15 cellular contexts compared by ENCODE assay signal in the genomic region with DNA sequence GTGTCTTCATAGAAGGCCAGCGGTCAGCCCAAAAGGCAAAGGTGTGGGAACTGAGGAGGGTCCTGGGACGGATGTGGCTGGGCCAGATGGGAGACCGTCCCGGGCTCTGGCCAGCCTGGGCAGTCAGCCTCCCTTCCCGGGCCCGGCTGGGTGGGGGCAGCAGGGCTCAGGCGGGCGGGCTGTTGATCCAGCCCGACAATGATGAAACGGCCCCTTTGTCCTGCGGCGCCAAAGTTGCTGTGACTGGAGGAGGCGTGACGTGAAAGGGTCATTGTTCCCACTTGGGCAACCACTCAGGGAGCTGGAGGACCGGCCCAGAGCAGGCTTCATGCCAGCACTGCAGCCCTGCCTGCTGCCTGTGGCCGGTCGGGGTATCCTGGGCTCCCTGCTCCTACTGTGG. TPM values are rescaled to one million over a fixed set of nuclear protein-coding genes. Genes with fewer than 3 reads are reported as not detected.
DNase-seq lines count a peak whose midpoint lies in the region; ATAC-seq and TF ChIP-seq lines count a peak whose summit lies in the region.
"Had no signal": no experiment of that assay in that cellular context is flagged by ENCODE, and none has a peak within 500 bp of the region (broad histone marks: within the 10 kb centered on the region; RNA-seq: fewer than 3 reads in every experiment).

No MANE protein-coding gene starts in this region.

- H3K27ac ChIP-seq in body of pancreas (peak overlapping the region in 3 of 4 donors; percentile 42 to 74 (median 70)), left ventricle myocardium inferior (replicated peaks) (peak overlapping the region; percentile 78)
- H3K27ac ChIP-seq: colonic mucosa had no signal

- DNase-seq in COLO829 (ENCODE audit: low spot score) (peak; percentile 98), body of pancreas (peak; percentile 67 to 82 (median 82)), left ventricle myocardium inferior (peak; percentile 81), posterior cingulate gyrus (peak; percentile 90 to 99 (median 96)), endothelial cell (ENCODE audit: low spot score) (no peak), NCI-H524 (lab: John Stamatoyannopoulos, UW) (no peak)
- DNase-seq: activated CD8-positive, alpha-beta memory T cell treated with anti-CD3 and anti-CD28 coated beads, Interleukin-2, amount 50 U/mL, for 4 hours; colonic mucosa; KBM-7; NCI-H524 treated with DMSO at 0.1 percent for 48 hours; T-helper 17 cell had no signal

- no peak for TF ChIP-seq POLR2A in body of pancreas (IDR thresholded peaks at IDR 0.05)

- H3K9me3 Mint-ChIP-seq in endothelial cell (ENCODE audit: unreplicated experiment) = no peaks in the 10 kb centered on the region

- H3K4me3 ChIP-seq in body of pancreas = no peak overlapping the region
- peak overlapping the region; percentile 20 for H3K4me3 ChIP-seq in left ventricle myocardium inferior
- H3K4me3 ChIP-seq: colonic mucosa, skin epidermis had no signal

- H3K9me3 ChIP-seq in body of pancreas = no peaks in the 10 kb centered on the region
- H3K9me3 ChIP-seq in left ventricle myocardium inferior (replicated peaks) = no peaks in the 10 kb centered on the region
- H3K9me3 ChIP-seq: colonic mucosa had no signal

- peaks cover 4% of the 10 kb centered on the region for H3K36me3 Mint-ChIP-seq in endothelial cell (ENCODE audit: low read depth, unreplicated experiment)

- H3K27ac Mint-ChIP-seq in endothelial cell (ENCODE audit: unreplicated experiment) = no peak overlapping the region
- H3K27ac Mint-ChIP-seq: B cell, T-helper 17 cell had no signal

- H3K4me1 Mint-ChIP-seq in endothelial cell (ENCODE audit: unreplicated experiment) = peaks cover 14% of the 10 kb centered on the region

- H3K4me1 ChIP-seq in body of pancreas (peaks cover 5% of the 10 kb centered on the region), left ventricle myocardium inferior (peaks cover 40% of the 10 kb centered on the region)
- H3K4me1 ChIP-seq: colonic mucosa had no signal

- ATAC-seq in body of pancreas (peak; percentile 89), HG02840 (IDR thresholded peaks at IDR 0.05; ENCODE audit: low FRiP score, unreplicated experiment) (no peak), HG03457 (IDR thresholded peaks at IDR 0.05; ENCODE audit: unreplicated experiment) (no peak)
- ATAC-seq: T-helper 17 cell had no signal

- 31 to 33% methylated on average over 4 to 16 of the region's 17 CpGs for WGBS in body of pancreas, 2 donors

- no peaks in the 10 kb centered on the region for H3K27me3 ChIP-seq in body of pancreas
- no peaks in the 10 kb centered on the region for H3K27me3 ChIP-seq in left ventricle myocardium inferior (ENCODE audit: low read depth)
- H3K27me3 ChIP-seq: colonic mucosa had no signal

- intact Hi-C loops in body of pancreas (cut with DNase I) (no loop called here), left ventricle myocardium inferior (cut with micrococcal nuclease) (no loop called here), posterior cingulate gyrus (cut with DNase I) (no loop called here)

- no peak for TF ChIP-seq CTCF in body of pancreas (IDR thresholded peaks at IDR 0.05)
- TF ChIP-seq CTCF in left ventricle myocardium inferior (IDR thresholded peaks at IDR 0.05; ENCODE audit: borderline replicate concordance) = no peak
- no peak for TF ChIP-seq CTCF in endothelial cell (IDR thresholded peaks at IDR 0.05; ENCODE audit: unreplicated experiment)

- H3K4me3 Mint-ChIP-seq in endothelial cell (ENCODE audit: unreplicated experiment) = no peak overlapping the region
- H3K4me3 Mint-ChIP-seq: B cell, T-helper 17 cell had no signal

- H3K27me3 Mint-ChIP-seq in endothelial cell (ENCODE audit: unreplicated experiment) = peaks cover 2% of the 10 kb centered on the region
- H3K27me3 Mint-ChIP-seq: T-helper 17 cell had no signal

- no peaks in the 10 kb centered on the region for H3K36me3 ChIP-seq in body of pancreas (replicated peaks in 1 of 2; ENCODE audit: insufficient read depth in 1 of 2, low read depth in 2 of 2)
- H3K36me3 ChIP-seq in left ventricle myocardium inferior = no peaks in the 10 kb centered on the region
- H3K36me3 ChIP-seq: colonic mucosa had no signal

RNA-seq across cellular contexts. Expression of gene DUSP7, which starts 16.5 kb away (rescaled TPM):
- total RNA-seq in body of pancreas = 1 to 10 TPM; 2.6 to 3.3 TPM
- 23.1 TPM for total RNA-seq in left ventricle myocardium inferior
- 21.7 TPM for total RNA-seq in endothelial cell (ENCODE audit: unreplicated experiment)

RNA-seq across cellular contexts. Expression of gene RPL29, which starts 44.2 kb away (rescaled TPM):
- total RNA-seq in body of pancreas = 100 to 1,000 TPM; 370 to 792 TPM
- 621 TPM for total RNA-seq in left ventricle myocardium inferior
- total RNA-seq in endothelial cell (ENCODE audit: unreplicated experiment) = 925 TPM

RNA-seq across cellular contexts. Expression of gene ACY1, which starts 56.5 kb away (rescaled TPM):
- total RNA-seq in body of pancreas = 10 to 100 TPM; 31.1 to 40.2 TPM
- 20.2 TPM for total RNA-seq in left ventricle myocardium inferior
- 19.8 TPM for total RNA-seq in endothelial cell (ENCODE audit: unreplicated experiment)

Comparison
In these comparisons a context has a peak if more than half of its experiments do, and no peak if none do; other contexts are left out.
1. DNase-seq: peak in COLO829 (single experiment), body of pancreas (4 of 4), left ventricle myocardium inferior (single experiment) and posterior cingulate gyrus (10 of 10); none in endothelial cell (single experiment) and NCI-H524 (0 of 2).